Comparison of ENCODE assay signal across 14 cellular contexts in genomic region chr10:56653289-56653688, GRCh38.
"Had no signal": no experiment of that assay in that cellular context is flagged by ENCODE, and none has a peak within 500 bp of the region (broad histone marks: within the 10 kb centered on the region; RNA-seq: fewer than 3 reads in every experiment).

No MANE protein-coding gene starts in this region.

- H3K27ac ChIP-seq: ascending aorta, cardiac muscle cell, gastrocnemius medialis, hepatocyte, spleen, tibial nerve, VCaP had no signal

- H3K36me3 Mint-ChIP-seq: stimulated activated naive B cell treated with anti-CD40 and anti-IgM and Interleukin-4, amounts not matched to agents 10 μg/mL and 1 μg/mL and 100 μg/mL, for 72 hours had no signal

- H3K27me3 ChIP-seq: ascending aorta, cardiac muscle cell, gastrocnemius medialis, hepatocyte, spleen, tibial nerve had no signal

- H3K4me1 ChIP-seq: ascending aorta, gastrocnemius medialis, spleen, tibial nerve had no signal

- H3K4me3 Mint-ChIP-seq: activated CD4-positive, alpha-beta memory T cell treated with anti-CD3 and anti-CD28 coated beads, Interleukin-2, amount 10 ng/mL, durations not matched to agents 7 days and 5 days; activated T-cell treated with anti-CD3 and anti-CD28 coated beads, Interleukin-2, amount 50 U/mL, for 72 hours; neural crest cell; stimulated activated naive B cell treated with anti-CD40 and anti-IgM and Interleukin-4, amounts not matched to agents 10 μg/mL and 1 μg/mL and 100 μg/mL, for 72 hours had no signal

- H3K79me2 ChIP-seq: hepatocyte had no signal

- H3K4me3 ChIP-seq: ascending aorta, cardiac muscle cell, gastrocnemius medialis, hepatocyte, spleen, tibial nerve had no signal

- H3K36me3 ChIP-seq: ascending aorta, cardiac muscle cell, gastrocnemius medialis, spleen, tibial nerve had no signal

- H3K4me1 Mint-ChIP-seq: activated CD4-positive, alpha-beta memory T cell treated with anti-CD3 and anti-CD28 coated beads, Interleukin-2, amount 10 ng/mL, durations not matched to agents 7 days and 5 days; neural crest cell; stimulated activated naive B cell treated with anti-CD40 and anti-IgM and Interleukin-4, amounts not matched to agents 10 μg/mL and 1 μg/mL and 100 μg/mL, for 72 hours had no signal

- DNase-seq: activated CD4-positive, alpha-beta memory T cell treated with anti-CD3 and anti-CD28 coated beads, Interleukin-2, amount 10 ng/mL, durations not matched to agents 7 days and 5 days; activated T-cell treated with anti-CD3 and anti-CD28 coated beads, Interleukin-2, amount 50 U/mL, for 72 hours; gastrocnemius medialis; kidney glomerular epithelial cell; spleen; stimulated activated CD4-positive, alpha-beta T cell treated with anti-CD3 and anti-CD28 coated beads, Interleukin-1b, Interleukin-23, amount 100 ng/mL, for 48 hours; stimulated activated naive B cell treated with anti-CD40 and anti-IgM and Interleukin-4, amounts not matched to agents 10 μg/mL and 1 μg/mL and 100 μg/mL, for 72 hours had no signal

- ATAC-seq: activated T-cell treated with anti-CD3 and anti-CD28 coated beads, Interleukin-2, amount 50 U/mL, for 72 hours; gastrocnemius medialis; sciatic nerve; stimulated activated naive B cell treated with anti-CD40 and anti-IgM and Interleukin-4, amounts not matched to agents 10 μg/mL and 1 μg/mL and 100 μg/mL, for 72 hours had no signal

- H3K27ac Mint-ChIP-seq: activated CD4-positive, alpha-beta memory T cell treated with anti-CD3 and anti-CD28 coated beads, Interleukin-2, amount 10 ng/mL, durations not matched to agents 7 days and 5 days; activated T-cell treated with anti-CD3 and anti-CD28 coated beads, Interleukin-2, amount 50 U/mL, for 72 hours; stimulated activated naive B cell treated with anti-CD40 and anti-IgM and Interleukin-4, amounts not matched to agents 10 μg/mL and 1 μg/mL and 100 μg/mL, for 72 hours had no signal

- H3K27me3 Mint-ChIP-seq: activated CD4-positive, alpha-beta memory T cell treated with anti-CD3 and anti-CD28 coated beads, Interleukin-2, amount 10 ng/mL, durations not matched to agents 7 days and 5 days; stimulated activated naive B cell treated with anti-CD40 and anti-IgM and Interleukin-4, amounts not matched to agents 10 μg/mL and 1 μg/mL and 100 μg/mL, for 72 hours had no signal

- H3K9me3 ChIP-seq: gastrocnemius medialis had no signal

- H2AFZ ChIP-seq: hepatocyte had no signal

- H3K4me2 ChIP-seq: hepatocyte had no signal
